1 cellular context compared by ENCODE assay signal in the genomic region with DNA sequence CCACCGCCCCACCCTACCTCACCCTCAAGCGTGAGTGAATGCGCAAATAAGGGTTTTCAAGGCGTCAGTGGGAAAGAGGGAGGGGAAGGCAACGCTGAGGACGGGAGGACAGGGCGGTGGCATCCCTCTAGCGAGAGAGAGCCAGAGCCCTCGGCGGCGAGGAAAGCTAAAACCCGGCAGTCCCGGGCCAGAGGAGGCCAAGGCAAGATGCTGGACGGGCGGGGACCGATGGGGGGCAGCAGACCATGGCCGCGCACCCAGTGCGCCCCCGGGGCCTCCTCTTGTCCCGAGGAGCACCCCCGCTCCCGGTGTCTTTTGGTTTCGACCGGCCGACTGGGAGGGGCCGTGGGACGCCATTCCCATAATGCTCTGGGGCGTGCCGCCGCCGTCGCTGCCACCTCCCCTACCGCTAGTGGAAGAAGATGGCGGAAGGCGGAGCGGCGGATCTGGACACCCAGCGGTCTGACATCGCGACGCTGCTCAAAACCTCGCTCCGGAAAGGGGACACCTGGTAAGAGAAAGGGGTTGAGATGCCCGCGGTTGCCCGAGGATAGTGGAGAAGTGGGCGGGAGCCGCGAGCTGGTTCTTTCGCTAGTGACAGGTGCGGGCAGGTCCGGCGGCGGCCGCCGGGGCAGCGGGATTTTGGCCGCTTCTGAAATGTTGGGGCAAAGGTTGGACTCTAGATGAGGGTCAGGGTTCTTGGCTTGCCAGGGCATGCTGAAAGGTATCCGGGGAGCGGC.
TF ChIP-seq lines count a peak whose summit lies in the region.

A gene (plus strand): TSS at position 412 of the 740 bp plus-strand sequence. CDS start 11 bp downstream, at position 423.

TF ChIP-seq in HepG2, 621 proteins besides CTCF, POLR2A, EP300 and RAD21 (continued from another document and continues in another):
- no peak for TF ChIP-seq ZNF33A (CRISPR knock-in tag; IDR thresholded peaks at IDR 0.05; ENCODE audit: borderline replicate concordance)
- TF ChIP-seq, protein P1, sequence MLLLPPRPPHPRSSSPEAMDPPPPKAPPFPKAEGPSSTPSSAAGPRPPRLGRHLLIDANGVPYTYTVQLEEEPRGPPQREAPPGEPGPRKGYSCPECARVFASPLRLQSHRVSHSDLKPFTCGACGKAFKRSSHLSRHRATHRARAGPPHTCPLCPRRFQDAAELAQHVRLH (CRISPR knock-in tag; IDR thresholded peaks at IDR 0.05; ENCODE audit: borderline replicate concordance, low read depth): no peak; the same call in 1 of the 2 replicates
- TF ChIP-seq ZNF562 (CRISPR knock-in tag; IDR thresholded peaks at IDR 0.05; ENCODE audit: borderline replicate concordance): no peak
- TF ChIP-seq ZNF598 (CRISPR knock-in tag; IDR thresholded peaks at IDR 0.05; ENCODE audit: borderline replicate concordance): peak; percentile 67; the same call in 1 of the 2 replicates
- peak; percentile 90 for TF ChIP-seq PHF8 (CRISPR knock-in tag; IDR thresholded peaks at IDR 0.05)
- TF ChIP-seq, protein P2, sequence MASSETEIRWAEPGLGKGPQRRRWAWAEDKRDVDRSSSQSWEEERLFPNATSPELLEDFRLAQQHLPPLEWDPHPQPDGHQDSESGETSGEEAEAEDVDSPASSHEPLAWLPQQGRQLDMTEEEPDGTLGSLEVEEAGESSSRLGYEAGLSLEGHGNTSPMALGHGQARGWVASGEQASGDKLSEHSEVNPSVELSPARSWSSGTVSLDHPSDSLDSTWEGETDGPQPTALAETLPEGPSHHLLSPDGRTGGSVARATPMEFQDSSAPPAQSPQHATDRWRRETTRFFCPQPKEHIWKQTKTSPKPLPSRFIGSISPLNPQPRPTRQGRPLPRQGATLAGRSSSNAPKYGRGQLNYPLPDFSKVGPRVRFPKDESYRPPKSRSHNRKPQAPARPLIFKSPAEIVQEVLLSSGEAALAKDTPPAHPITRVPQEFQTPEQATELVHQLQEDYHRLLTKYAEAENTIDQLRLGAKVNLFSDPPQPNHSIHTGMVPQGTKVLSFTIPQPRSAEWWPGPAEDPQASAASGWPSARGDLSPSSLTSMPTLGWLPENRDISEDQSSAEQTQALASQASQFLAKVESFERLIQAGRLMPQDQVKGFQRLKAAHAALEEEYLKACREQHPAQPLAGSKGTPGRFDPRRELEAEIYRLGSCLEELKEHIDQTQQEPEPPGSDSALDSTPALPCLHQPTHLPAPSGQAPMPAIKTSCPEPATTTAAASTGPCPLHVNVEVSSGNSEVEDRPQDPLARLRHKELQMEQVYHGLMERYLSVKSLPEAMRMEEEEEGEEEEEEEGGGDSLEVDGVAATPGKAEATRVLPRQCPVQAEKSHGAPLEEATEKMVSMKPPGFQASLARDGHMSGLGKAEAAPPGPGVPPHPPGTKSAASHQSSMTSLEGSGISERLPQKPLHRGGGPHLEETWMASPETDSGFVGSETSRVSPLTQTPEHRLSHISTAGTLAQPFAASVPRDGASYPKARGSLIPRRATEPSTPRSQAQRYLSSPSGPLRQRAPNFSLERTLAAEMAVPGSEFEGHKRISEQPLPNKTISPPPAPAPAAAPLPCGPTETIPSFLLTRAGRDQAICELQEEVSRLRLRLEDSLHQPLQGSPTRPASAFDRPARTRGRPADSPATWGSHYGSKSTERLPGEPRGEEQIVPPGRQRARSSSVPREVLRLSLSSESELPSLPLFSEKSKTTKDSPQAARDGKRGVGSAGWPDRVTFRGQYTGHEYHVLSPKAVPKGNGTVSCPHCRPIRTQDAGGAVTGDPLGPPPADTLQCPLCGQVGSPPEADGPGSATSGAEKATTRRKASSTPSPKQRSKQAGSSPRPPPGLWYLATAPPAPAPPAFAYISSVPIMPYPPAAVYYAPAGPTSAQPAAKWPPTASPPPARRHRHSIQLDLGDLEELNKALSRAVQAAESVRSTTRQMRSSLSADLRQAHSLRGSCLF (CRISPR knock-in tag; IDR thresholded peaks at IDR 0.05; ENCODE audit: borderline replicate concordance): no peak
- TF ChIP-seq, protein P3, sequence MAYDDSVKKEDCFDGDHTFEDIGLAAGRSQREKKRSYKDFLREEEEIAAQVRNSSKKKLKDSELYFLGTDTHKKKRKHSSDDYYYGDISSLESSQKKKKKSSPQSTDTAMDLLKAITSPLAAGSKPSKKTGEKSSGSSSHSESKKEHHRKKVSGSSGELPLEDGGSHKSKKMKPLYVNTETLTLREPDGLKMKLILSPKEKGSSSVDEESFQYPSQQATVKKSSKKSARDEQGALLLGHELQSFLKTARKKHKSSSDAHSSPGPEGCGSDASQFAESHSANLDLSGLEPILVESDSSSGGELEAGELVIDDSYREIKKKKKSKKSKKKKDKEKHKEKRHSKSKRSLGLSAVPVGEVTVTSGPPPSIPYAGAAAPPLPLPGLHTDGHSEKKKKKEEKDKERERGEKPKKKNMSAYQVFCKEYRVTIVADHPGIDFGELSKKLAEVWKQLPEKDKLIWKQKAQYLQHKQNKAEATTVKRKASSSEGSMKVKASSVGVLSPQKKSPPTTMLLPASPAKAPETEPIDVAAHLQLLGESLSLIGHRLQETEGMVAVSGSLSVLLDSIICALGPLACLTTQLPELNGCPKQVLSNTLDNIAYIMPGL (CRISPR knock-in tag; IDR thresholded peaks at IDR 0.05; ENCODE audit: borderline replicate concordance in 1 of 2, low read depth in 1 of 2): peak; percentile 97 to 99
- no peak; the same call in 1 of the 2 replicates for TF ChIP-seq EHMT2 (IDR thresholded peaks at IDR 0.05; ENCODE audit: borderline replicate concordance, low read depth, low read length)
- TF ChIP-seq KDM3A (CRISPR knock-in tag; IDR thresholded peaks at IDR 0.05; ENCODE audit: low read depth): peak; percentile 69
- TF ChIP-seq ZNF17 (CRISPR knock-in tag; IDR thresholded peaks at IDR 0.05): no peak
- TF ChIP-seq, protein P4, sequence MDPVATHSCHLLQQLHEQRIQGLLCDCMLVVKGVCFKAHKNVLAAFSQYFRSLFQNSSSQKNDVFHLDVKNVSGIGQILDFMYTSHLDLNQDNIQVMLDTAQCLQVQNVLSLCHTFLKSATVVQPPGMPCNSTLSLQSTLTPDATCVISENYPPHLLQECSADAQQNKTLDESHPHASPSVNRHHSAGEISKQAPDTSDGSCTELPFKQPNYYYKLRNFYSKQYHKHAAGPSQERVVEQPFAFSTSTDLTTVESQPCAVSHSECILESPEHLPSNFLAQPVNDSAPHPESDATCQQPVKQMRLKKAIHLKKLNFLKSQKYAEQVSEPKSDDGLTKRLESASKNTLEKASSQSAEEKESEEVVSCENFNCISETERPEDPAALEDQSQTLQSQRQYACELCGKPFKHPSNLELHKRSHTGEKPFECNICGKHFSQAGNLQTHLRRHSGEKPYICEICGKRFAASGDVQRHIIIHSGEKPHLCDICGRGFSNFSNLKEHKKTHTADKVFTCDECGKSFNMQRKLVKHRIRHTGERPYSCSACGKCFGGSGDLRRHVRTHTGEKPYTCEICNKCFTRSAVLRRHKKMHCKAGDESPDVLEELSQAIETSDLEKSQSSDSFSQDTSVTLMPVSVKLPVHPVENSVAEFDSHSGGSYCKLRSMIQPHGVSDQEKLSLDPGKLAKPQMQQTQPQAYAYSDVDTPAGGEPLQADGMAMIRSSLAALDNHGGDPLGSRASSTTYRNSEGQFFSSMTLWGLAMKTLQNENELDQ (CRISPR knock-in tag; IDR thresholded peaks at IDR 0.05; ENCODE audit: borderline replicate concordance): no peak
- TF ChIP-seq, protein P5, sequence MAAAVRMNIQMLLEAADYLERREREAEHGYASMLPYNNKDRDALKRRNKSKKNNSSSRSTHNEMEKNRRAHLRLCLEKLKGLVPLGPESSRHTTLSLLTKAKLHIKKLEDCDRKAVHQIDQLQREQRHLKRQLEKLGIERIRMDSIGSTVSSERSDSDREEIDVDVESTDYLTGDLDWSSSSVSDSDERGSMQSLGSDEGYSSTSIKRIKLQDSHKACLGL (CRISPR knock-in tag; IDR thresholded peaks at IDR 0.05): no peak
- peak; percentile 75; the same call in 1 of the 2 replicates for TF ChIP-seq MAF1 (CRISPR knock-in tag; IDR thresholded peaks at IDR 0.05; ENCODE audit: borderline replicate concordance)
- TF ChIP-seq, protein P6, sequence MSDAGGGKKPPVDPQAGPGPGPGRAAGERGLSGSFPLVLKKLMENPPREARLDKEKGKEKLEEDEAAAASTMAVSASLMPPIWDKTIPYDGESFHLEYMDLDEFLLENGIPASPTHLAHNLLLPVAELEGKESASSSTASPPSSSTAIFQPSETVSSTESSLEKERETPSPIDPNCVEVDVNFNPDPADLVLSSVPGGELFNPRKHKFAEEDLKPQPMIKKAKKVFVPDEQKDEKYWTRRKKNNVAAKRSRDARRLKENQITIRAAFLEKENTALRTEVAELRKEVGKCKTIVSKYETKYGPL (CRISPR knock-in tag; IDR thresholded peaks at IDR 0.05): no peak
- TF ChIP-seq EED (CRISPR knock-in tag; IDR thresholded peaks at IDR 0.05): no peak
- 0 out of 2 replicates have a peak, but pooled peaks have one; percentile 55 for TF ChIP-seq ZNF234 (CRISPR knock-in tag; conservative IDR thresholded peaks at IDR 0.05)
- TF ChIP-seq, protein P7, sequence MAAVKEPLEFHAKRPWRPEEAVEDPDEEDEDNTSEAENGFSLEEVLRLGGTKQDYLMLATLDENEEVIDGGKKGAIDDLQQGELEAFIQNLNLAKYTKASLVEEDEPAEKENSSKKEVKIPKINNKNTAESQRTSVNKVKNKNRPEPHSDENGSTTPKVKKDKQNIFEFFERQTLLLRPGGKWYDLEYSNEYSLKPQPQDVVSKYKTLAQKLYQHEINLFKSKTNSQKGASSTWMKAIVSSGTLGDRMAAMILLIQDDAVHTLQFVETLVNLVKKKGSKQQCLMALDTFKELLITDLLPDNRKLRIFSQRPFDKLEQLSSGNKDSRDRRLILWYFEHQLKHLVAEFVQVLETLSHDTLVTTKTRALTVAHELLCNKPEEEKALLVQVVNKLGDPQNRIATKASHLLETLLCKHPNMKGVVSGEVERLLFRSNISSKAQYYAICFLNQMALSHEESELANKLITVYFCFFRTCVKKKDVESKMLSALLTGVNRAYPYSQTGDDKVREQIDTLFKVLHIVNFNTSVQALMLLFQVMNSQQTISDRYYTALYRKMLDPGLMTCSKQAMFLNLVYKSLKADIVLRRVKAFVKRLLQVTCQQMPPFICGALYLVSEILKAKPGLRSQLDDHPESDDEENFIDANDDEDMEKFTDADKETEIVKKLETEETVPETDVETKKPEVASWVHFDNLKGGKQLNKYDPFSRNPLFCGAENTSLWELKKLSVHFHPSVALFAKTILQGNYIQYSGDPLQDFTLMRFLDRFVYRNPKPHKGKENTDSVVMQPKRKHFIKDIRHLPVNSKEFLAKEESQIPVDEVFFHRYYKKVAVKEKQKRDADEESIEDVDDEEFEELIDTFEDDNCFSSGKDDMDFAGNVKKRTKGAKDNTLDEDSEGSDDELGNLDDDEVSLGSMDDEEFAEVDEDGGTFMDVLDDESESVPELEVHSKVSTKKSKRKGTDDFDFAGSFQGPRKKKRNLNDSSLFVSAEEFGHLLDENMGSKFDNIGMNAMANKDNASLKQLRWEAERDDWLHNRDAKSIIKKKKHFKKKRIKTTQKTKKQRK (IDR thresholded peaks at IDR 0.05; ENCODE audit: low read length): no peak
- TF ChIP-seq, protein P8, sequence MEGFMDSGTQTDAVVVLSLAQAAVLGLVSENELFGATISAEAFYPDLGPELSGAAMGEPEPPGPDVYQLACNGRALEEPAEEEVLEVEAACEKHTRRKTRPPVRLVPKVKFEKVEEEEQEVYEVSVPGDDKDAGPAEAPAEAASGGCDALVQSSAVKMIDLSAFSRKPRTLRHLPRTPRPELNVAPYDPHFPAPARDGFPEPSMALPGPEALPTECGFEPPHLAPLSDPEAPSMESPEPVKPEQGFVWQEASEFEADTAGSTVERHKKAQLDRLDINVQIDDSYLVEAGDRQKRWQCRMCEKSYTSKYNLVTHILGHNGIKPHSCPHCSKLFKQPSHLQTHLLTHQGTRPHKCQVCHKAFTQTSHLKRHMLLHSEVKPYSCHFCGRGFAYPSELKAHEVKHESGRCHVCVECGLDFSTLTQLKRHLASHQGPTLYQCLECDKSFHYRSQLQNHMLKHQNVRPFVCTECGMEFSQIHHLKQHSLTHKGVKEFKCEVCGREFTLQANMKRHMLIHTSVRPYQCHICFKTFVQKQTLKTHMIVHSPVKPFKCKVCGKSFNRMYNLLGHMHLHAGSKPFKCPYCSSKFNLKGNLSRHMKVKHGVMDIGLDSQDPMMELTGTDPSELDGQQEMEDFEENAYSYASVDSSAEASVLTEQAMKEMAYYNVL (CRISPR knock-in tag; IDR thresholded peaks at IDR 0.05; ENCODE audit: borderline replicate concordance): peak; percentile 86; the same call in 1 of the 2 replicates
- no peak for TF ChIP-seq ZNF251 (CRISPR knock-in tag; IDR thresholded peaks at IDR 0.05)
- TF ChIP-seq GTF2F1 (IDR thresholded peaks at IDR 0.05; ENCODE audit: low read length): 0 out of 2 replicates have a peak, but pooled peaks have one; percentile 51
- no peak for TF ChIP-seq MAFK (conservative IDR thresholded peaks at IDR 0.05 in 1 of 2, IDR thresholded peaks at IDR 0.05 in 1 of 2; ENCODE audit: low read length in 2 of 2)
- peak; percentile 66 for TF ChIP-seq PHF5A (CRISPR knock-in tag; IDR thresholded peaks at IDR 0.05; ENCODE audit: low read depth, unreplicated experiment)
- peak; percentile 84 for TF ChIP-seq SAP130 (CRISPR knock-in tag; IDR thresholded peaks at IDR 0.05; ENCODE audit: low read depth)
- TF ChIP-seq ARHGAP35 (CRISPR knock-in tag; IDR thresholded peaks at IDR 0.05; ENCODE audit: borderline replicate concordance): no peak; the same call in 1 of the 2 replicates
- no peak for TF ChIP-seq ZSCAN9 (CRISPR knock-in tag; IDR thresholded peaks at IDR 0.05; ENCODE audit: borderline replicate concordance)
- no peak for TF ChIP-seq JARID2 (CRISPR knock-in tag; IDR thresholded peaks at IDR 0.05; ENCODE audit: insufficient replicate concordance)
- TF ChIP-seq, protein P9, sequence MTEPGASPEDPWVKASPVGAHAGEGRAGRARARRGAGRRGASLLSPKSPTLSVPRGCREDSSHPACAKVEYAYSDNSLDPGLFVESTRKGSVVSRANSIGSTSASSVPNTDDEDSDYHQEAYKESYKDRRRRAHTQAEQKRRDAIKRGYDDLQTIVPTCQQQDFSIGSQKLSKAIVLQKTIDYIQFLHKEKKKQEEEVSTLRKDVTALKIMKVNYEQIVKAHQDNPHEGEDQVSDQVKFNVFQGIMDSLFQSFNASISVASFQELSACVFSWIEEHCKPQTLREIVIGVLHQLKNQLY (CRISPR knock-in tag; IDR thresholded peaks at IDR 0.05): no peak
- TF ChIP-seq, protein P10, sequence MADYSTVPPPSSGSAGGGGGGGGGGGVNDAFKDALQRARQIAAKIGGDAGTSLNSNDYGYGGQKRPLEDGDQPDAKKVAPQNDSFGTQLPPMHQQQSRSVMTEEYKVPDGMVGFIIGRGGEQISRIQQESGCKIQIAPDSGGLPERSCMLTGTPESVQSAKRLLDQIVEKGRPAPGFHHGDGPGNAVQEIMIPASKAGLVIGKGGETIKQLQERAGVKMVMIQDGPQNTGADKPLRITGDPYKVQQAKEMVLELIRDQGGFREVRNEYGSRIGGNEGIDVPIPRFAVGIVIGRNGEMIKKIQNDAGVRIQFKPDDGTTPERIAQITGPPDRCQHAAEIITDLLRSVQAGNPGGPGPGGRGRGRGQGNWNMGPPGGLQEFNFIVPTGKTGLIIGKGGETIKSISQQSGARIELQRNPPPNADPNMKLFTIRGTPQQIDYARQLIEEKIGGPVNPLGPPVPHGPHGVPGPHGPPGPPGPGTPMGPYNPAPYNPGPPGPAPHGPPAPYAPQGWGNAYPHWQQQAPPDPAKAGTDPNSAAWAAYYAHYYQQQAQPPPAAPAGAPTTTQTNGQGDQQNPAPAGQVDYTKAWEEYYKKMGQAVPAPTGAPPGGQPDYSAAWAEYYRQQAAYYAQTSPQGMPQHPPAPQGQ (CRISPR knock-in tag; IDR thresholded peaks at IDR 0.05; ENCODE audit: borderline replicate concordance): no peak
- peak; percentile 33; the same call in 1 of the 2 replicates for TF ChIP-seq ETV5 (CRISPR knock-in tag; IDR thresholded peaks at IDR 0.05; ENCODE audit: borderline replicate concordance)
- TF ChIP-seq ZNF775 (CRISPR knock-in tag; IDR thresholded peaks at IDR 0.05; ENCODE audit: borderline replicate concordance): peak; percentile 73; the same call in 1 of the 2 replicates
- peak; percentile 53; the same call in 1 of the 2 replicates for TF ChIP-seq ZNF607 (CRISPR knock-in tag; IDR thresholded peaks at IDR 0.05; ENCODE audit: borderline replicate concordance)
